Comparison of ENCODE assay signal across 8 cellular contexts in genomic region chr6:44593539-44593944, GRCh38.
DNase-seq lines count a peak whose midpoint lies in the region; ATAC-seq and TF ChIP-seq lines count a peak whose summit lies in the region.

No MANE protein-coding gene starts in this region.

- TF ChIP-seq POLR2A in suprapubic skin (IDR thresholded peaks at IDR 0.05): no peak

- WGBS in suprapubic skin: 40% methylated on average over 2 of the region's 2 CpGs

- DNase-seq in G401 (ENCODE audit: low spot score) (peak; percentile 28), HuH-7 (ENCODE audit: low spot score) (peak; percentile 45), Panc1 (ENCODE audit: low read depth, low spot score) (no peak), right atrium auricular region (ENCODE audit: low spot score) (peak; percentile 59), suprapubic skin (ENCODE audit: low spot score in 2 of 2) (no peak)
- peak; percentile 70 to 71 for DNase-seq in activated T-cell treated with anti-CD3 and anti-CD28 coated beads, Interleukin-2, amount 50 U/mL, for 72 hours
- DNase-seq in stimulated activated CD4-positive, alpha-beta T cell treated with anti-CD3 and anti-CD28 coated beads, Interleukin-1b, Interleukin-23, amount 100 ng/mL, for 24 hours (ENCODE audit: low read depth in 4 of 4, low spot score in 1 of 4): peak; percentile 35 to 51 (median 44)

- intact Hi-C loops in Panc1 (cut with micrococcal nuclease; ENCODE audit: unreplicated experiment): no loop called here

- H3K27me3 ChIP-seq in Panc1 (ENCODE audit: control insufficient read depth, insufficient read depth, low read length) (peaks cover 3% of the 10 kb centered on the region; the same call in 1 of the 2 replicates), right atrium auricular region (no peaks in the 10 kb centered on the region), suprapubic skin (no peaks in the 10 kb centered on the region)

- no peaks in the 10 kb centered on the region for H3K36me3 Mint-ChIP-seq in activated T-cell treated with anti-CD3 and anti-CD28 coated beads, Interleukin-2, amount 50 U/mL, for 72 hours (ENCODE audit: insufficient read depth in 2 of 2)

- H3K27ac Mint-ChIP-seq in activated T-cell treated with anti-CD3 and anti-CD28 coated beads, Interleukin-2, amount 50 U/mL, for 72 hours: peak overlapping the region; percentile 31

- peaks cover 7% of the 10 kb centered on the region for H3K4me1 Mint-ChIP-seq in activated T-cell treated with anti-CD3 and anti-CD28 coated beads, Interleukin-2, amount 50 U/mL, for 72 hours (ENCODE audit: low read depth)

- H3K4me3 Mint-ChIP-seq in activated T-cell treated with anti-CD3 and anti-CD28 coated beads, Interleukin-2, amount 50 U/mL, for 72 hours: no peak overlapping the region

- POLR2A ChIA-PET in Panc1 (lab: Charles Lee): interaction anchor here (0.5 kb wide), 1 partner anchor 960 kb away, joined by 7 read pairs; no protein-coding TSS in a partner anchor

- ATAC-seq in Panc1: peak; percentile 84
- ATAC-seq in activated T-cell treated with anti-CD3 and anti-CD28 coated beads, Interleukin-2, amount 50 U/mL, for 72 hours (replicated peaks in 1 of 2): peak; percentile 72 to 83
- no peak for ATAC-seq in GM19397 (IDR thresholded peaks at IDR 0.05; ENCODE audit: unreplicated experiment)

- H3K4me1 ChIP-seq in Panc1 (ENCODE audit: control insufficient read depth, insufficient read depth, low read length) (no peaks in the 10 kb centered on the region), right atrium auricular region (no peaks in the 10 kb centered on the region), suprapubic skin (no peaks in the 10 kb centered on the region)

- in situ Hi-C loops in G401 (cut with HindIII; ENCODE audit: low sequenced_read_pairs): no loop called here
- in situ Hi-C loops in Panc1 (cut with HindIII; ENCODE audit: low pct_unique_long_range_greater_than_20kb, low sequenced_read_pairs): no loop called here

- H3K9me3 ChIP-seq in Panc1 (ENCODE audit: control insufficient read depth, insufficient read depth, low read depth, low read length) (no peaks in the 10 kb centered on the region), right atrium auricular region (peaks cover 0 to 15% of the 10 kb centered on the region in 2 donors), suprapubic skin (no peaks in the 10 kb centered on the region)

- H3K27ac ChIP-seq in Panc1 (ENCODE audit: low read length): no peak overlapping the region
- H3K27ac ChIP-seq in right atrium auricular region: no peak overlapping the region
- no peak overlapping the region for H3K27ac ChIP-seq in suprapubic skin

- H3K4me3 ChIP-seq in Panc1 (ENCODE audit: low read depth in 2 of 2, low read length in 2 of 2): no peak overlapping the region
- H3K4me3 ChIP-seq in right atrium auricular region: no peak overlapping the region
- no peak overlapping the region for H3K4me3 ChIP-seq in suprapubic skin

- H3K36me3 ChIP-seq in Panc1 (ENCODE audit: control insufficient read depth, insufficient read depth, low read length) (no peaks in the 10 kb centered on the region), right atrium auricular region (no peaks in the 10 kb centered on the region), suprapubic skin (no peaks in the 10 kb centered on the region)

- no TSS peak for BruUV-seq in Panc1 (replicated peaks; lab: Mats Ljungman, UMichigan)

- peaks cover 25% of the 10 kb centered on the region for H3K27me3 Mint-ChIP-seq in activated T-cell treated with anti-CD3 and anti-CD28 coated beads, Interleukin-2, amount 50 U/mL, for 72 hours (ENCODE audit: low read depth)

- peaks cover under 1 to 1% of the 10 kb centered on the region in 2 donors for H3K9me3 Mint-ChIP-seq in activated T-cell treated with anti-CD3 and anti-CD28 coated beads, Interleukin-2, amount 50 U/mL, for 72 hours

- peak; percentile 82 for TF ChIP-seq CTCF in Panc1 (IDR thresholded peaks at IDR 0.05)
- peak in 1 of 2 donors; percentile 64 for TF ChIP-seq CTCF in right atrium auricular region (IDR thresholded peaks at IDR 0.05)
- TF ChIP-seq CTCF in suprapubic skin (IDR thresholded peaks at IDR 0.05): peak in 1 of 2 donors; percentile 9

- TF ChIP-seq EP300 in suprapubic skin (IDR thresholded peaks at IDR 0.05): no peak

- CTCF ChIA-PET in Panc1 (lab: Charles Lee): interaction anchor here (0.6 kb wide), 1 partner anchor 1075 kb away, joined by 3 read pairs; no protein-coding TSS in a partner anchor

Comparison
In these comparisons a context has a peak if more than half of its experiments do, and no peak if none do; other contexts are left out.
1. DNase-seq: peak in G401 (single experiment), HuH-7 (single experiment), activated T-cell treated with anti-CD3 and anti-CD28 coated beads, Interleukin-2, amount 50 U/mL, for 72 hours (2 of 2), right atrium auricular region (single experiment) and stimulated activated CD4-positive, alpha-beta T cell treated with anti-CD3 and anti-CD28 coated beads, Interleukin-1b, Interleukin-23, amount 100 ng/mL, for 24 hours (4 of 4); none in Panc1 (single experiment) and suprapubic skin (0 of 2).